Comparison of ENCODE assay signal across 9 cellular contexts in the genomic region with DNA sequence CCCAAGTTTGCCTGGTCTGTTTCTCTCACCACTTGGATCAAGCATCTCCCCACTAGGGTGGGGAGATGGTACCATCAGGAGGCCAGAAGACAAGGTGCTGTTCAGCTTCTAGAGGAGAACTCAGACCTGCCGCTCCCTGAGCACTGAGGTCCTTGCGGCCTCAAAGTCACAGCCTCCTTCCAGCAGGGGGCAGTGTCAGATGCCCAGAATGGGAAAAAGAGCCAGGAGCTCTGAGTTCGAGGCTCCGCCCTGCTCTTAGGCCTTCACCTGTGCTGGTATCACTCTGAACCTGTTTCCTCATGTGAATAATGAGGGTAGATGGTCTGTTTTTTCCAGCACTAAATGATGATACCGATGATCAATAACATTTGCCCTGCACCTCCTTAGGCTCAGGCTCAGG.
DNase-seq lines count a peak whose midpoint lies in the region; ATAC-seq and TF ChIP-seq lines count a peak whose summit lies in the region.
"Had no signal": no experiment of that assay in that cellular context is flagged by ENCODE, and none has a peak within 500 bp of the region (broad histone marks: within the 10 kb centered on the region; RNA-seq: fewer than 3 reads in every experiment).

No MANE protein-coding gene starts in this region.

- intact Hi-C loops in esophagus muscularis mucosa (cut with DNase I) = no loop called here

- H3K27me3 ChIP-seq in esophagus muscularis mucosa = no peaks in the 10 kb centered on the region

- H3K4me1 ChIP-seq in esophagus muscularis mucosa = peaks cover 0 to 10% (median 0%) of the 10 kb centered on the region in 4 donors

- no peak for ATAC-seq in activated CD4-positive, CD25-positive, alpha-beta regulatory T cell treated with anti-CD3 and anti-CD28 coated beads, Interleukin-2, amount 50 U/mL, for 24 hours
- no peak for ATAC-seq in stimulated activated naive CD8-positive, alpha-beta T cell treated with anti-CD3 and anti-CD28 coated beads, Interleukin-15, Interleukin-2, amounts not matched to agents 100 U/mL and 50 U/mL, for 24 hours

- H3K27ac ChIP-seq in VCaP (peak overlapping the region; percentile 52), esophagus muscularis mucosa (replicated peaks in 1 of 4) (no peak overlapping the region)

- no peaks in the 10 kb centered on the region for H3K9me3 ChIP-seq in esophagus muscularis mucosa

- H3K36me3 ChIP-seq in esophagus muscularis mucosa = peaks cover 0 to 5% (median 0%) of the 10 kb centered on the region in 4 donors

- no peak overlapping the region for H3K4me3 ChIP-seq in esophagus muscularis mucosa

- no peak for TF ChIP-seq EP300 in esophagus muscularis mucosa (IDR thresholded peaks at IDR 0.05)

- peak; percentile 53 for TF ChIP-seq CTCF in VCaP (conservative IDR thresholded peaks at IDR 0.05)
- TF ChIP-seq CTCF in esophagus muscularis mucosa (IDR thresholded peaks at IDR 0.05) = peak; percentile 20 to 26 (median 22)

- WGBS in esophagus muscularis mucosa = 91% methylated on average over 5 of the region's 5 CpGs

- DNase-seq in activated CD4-positive, CD25-positive, alpha-beta regulatory T cell treated with anti-CD3 and anti-CD28 coated beads, Interleukin-2, amount 50 U/mL, for 72 hours = peak; percentile 65
- DNase-seq in esophagus muscularis mucosa (ENCODE audit: extremely low spot score) (no peak), globus pallidus (ENCODE audit: low spot score) (no peak), putamen (ENCODE audit: low spot score) (no peak)
- peak; percentile 72 for DNase-seq in stimulated activated naive CD8-positive, alpha-beta T cell treated with anti-CD3 and anti-CD28 coated beads, Interleukin-15, Interleukin-2, amounts not matched to agents 100 U/mL and 50 U/mL, for 24 hours
- DNase-seq in stimulated activated naive CD4-positive, alpha-beta T cell (lab: John Stamatoyannopoulos, UW) = no peak
- DNase-seq: activated gamma-delta T cell had no signal

- TF ChIP-seq POLR2A in esophagus muscularis mucosa (IDR thresholded peaks at IDR 0.05; ENCODE audit: low read depth) = no peak

Comparison
In these comparisons a context has a peak if more than half of its experiments do, and no peak if none do; other contexts are left out.
1. DNase-seq: peak in activated CD4-positive, CD25-positive, alpha-beta regulatory T cell treated with anti-CD3 and anti-CD28 coated beads, Interleukin-2, amount 50 U/mL, for 72 hours (single experiment) and stimulated activated naive CD8-positive, alpha-beta T cell treated with anti-CD3 and anti-CD28 coated beads, Interleukin-15, Interleukin-2, amounts not matched to agents 100 U/mL and 50 U/mL, for 24 hours (single experiment); none in esophagus muscularis mucosa (single experiment), globus pallidus (single experiment), putamen (single experiment) and stimulated activated naive CD4-positive, alpha-beta T cell (0 of 6).